Comparison of ENCODE assay signal across 24 cellular contexts in the genomic region with DNA sequence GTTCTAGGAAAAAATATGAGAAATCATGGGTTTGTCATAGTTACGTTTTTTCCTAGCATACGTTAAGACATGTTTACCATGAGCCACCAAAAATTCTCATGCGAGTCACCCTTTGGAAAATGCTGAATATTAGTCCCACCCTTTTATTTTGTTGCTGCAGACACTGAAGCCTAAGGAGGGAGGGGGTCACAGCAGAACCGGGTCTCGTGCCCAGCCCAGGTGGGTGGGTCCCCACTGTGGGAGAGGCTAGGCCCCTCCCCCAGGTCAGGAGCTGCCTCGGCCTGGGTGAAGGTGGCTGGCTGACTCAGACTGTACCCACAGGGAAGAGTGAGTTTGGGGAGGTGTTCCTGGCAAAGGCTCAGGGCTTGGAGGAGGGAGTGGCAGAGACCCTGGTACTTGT.
"Had no signal": no experiment of that assay in that cellular context is flagged by ENCODE, and none has a peak within 500 bp of the region (broad histone marks: within the 10 kb centered on the region; RNA-seq: fewer than 3 reads in every experiment).

No MANE protein-coding gene starts in this region.

- H3K4me3 ChIP-seq: adrenal gland, cardiac muscle cell, gastrocnemius medialis, lung, tibial nerve, uterus had no signal

- H3K27ac Mint-ChIP-seq: activated T-cell treated with anti-CD3 and anti-CD28 coated beads, Interleukin-2, amount 50 U/mL, for 72 hours; effector memory CD8-positive, alpha-beta T cell; mesothelial cell of epicardium; progenitor cell of endocrine pancreas; T-helper 1 cell treated with Interleukin-12 subunit alpha and Interleukin-12 subunit beta and Interleukin-4 antibody, amounts not matched to agents 30 μg/mL and 1 μg/mL, for 36 hours had no signal

- H3K36me3 Mint-ChIP-seq: activated naive CD4-positive, alpha-beta T cell treated with anti-CD3 and anti-CD28 coated beads, Interleukin-2, amount 50 U/mL, for 72 hours; natural killer cell treated with Interleukin-12 subunit alpha and Interleukin-12 subunit beta and Interleukin-15 and Interleukin-18, amount 100 ng/mL, for 72 hours had no signal

- ATAC-seq: activated CD4-positive, CD25-positive, alpha-beta regulatory T cell treated with anti-CD3 and anti-CD28 coated beads, Interleukin-2, amount 50 U/mL, for 24 hours; activated naive CD4-positive, alpha-beta T cell treated with anti-CD3 and anti-CD28 coated beads, Interleukin-2, amount 50 U/mL, for 72 hours; activated T-cell treated with anti-CD3 and anti-CD28 coated beads, Interleukin-2, amount 50 U/mL, for 72 hours; effector memory CD8-positive, alpha-beta T cell; gastrocnemius medialis; left lobe of liver; natural killer cell treated with Interleukin-12 subunit alpha and Interleukin-12 subunit beta and Interleukin-15 and Interleukin-18, amount 100 ng/mL, for 72 hours had no signal

- H3K27me3 Mint-ChIP-seq: natural killer cell treated with Interleukin-12 subunit alpha and Interleukin-12 subunit beta and Interleukin-15 and Interleukin-18, amount 100 ng/mL, for 72 hours; progenitor cell of endocrine pancreas had no signal

- H3K9me3 Mint-ChIP-seq: activated naive CD4-positive, alpha-beta T cell treated with anti-CD3 and anti-CD28 coated beads, Interleukin-2, amount 50 U/mL, for 72 hours; activated T-cell treated with anti-CD3 and anti-CD28 coated beads, Interleukin-2, amount 50 U/mL, for 72 hours; effector memory CD8-positive, alpha-beta T cell; mesothelial cell of epicardium; natural killer cell treated with Interleukin-12 subunit alpha and Interleukin-12 subunit beta and Interleukin-15 and Interleukin-18, amount 100 ng/mL, for 72 hours; T-helper 1 cell treated with Interleukin-12 subunit alpha and Interleukin-12 subunit beta and Interleukin-4 antibody, amounts not matched to agents 30 μg/mL and 1 μg/mL, for 36 hours had no signal

- H3K27ac ChIP-seq: adrenal gland, cardiac muscle cell, gastrocnemius medialis, tibial nerve had no signal

- FAIRE-seq: kidney had no signal

- H3K9me3 ChIP-seq: adrenal gland, gastrocnemius medialis, tibial nerve, uterus had no signal

- H3K27me3 ChIP-seq: adrenal gland, cardiac muscle cell, gastrocnemius medialis, tibial nerve, uterus had no signal

- H3K4me3 Mint-ChIP-seq: activated T-cell treated with anti-CD3 and anti-CD28 coated beads, Interleukin-2, amount 50 U/mL, for 72 hours; effector memory CD8-positive, alpha-beta T cell; mesothelial cell of epicardium; natural killer cell treated with Interleukin-12 subunit alpha and Interleukin-12 subunit beta and Interleukin-15 and Interleukin-18, amount 100 ng/mL, for 72 hours; T-helper 1 cell treated with Interleukin-12 subunit alpha and Interleukin-12 subunit beta and Interleukin-4 antibody, amounts not matched to agents 30 μg/mL and 1 μg/mL, for 36 hours had no signal

- H3K36me3 ChIP-seq: adrenal gland, gastrocnemius medialis, tibial nerve, uterus had no signal

- DNase-seq: activated CD4-positive, alpha-beta T cell treated with anti-CD3 and anti-CD28 coated beads, Interleukin-2, amount 50 U/mL, for 4 hours; activated gamma-delta T cell treated with Interleukin-2 at 50 U/mL for 16 hours; activated T-cell treated with anti-CD3 and anti-CD28 coated beads, Interleukin-2, amount 50 U/mL, for 72 hours; adrenal gland; effector memory CD8-positive, alpha-beta T cell; gastrocnemius medialis; head of caudate nucleus; kidney; nucleus accumbens; stimulated activated CD4-positive, alpha-beta T cell treated with anti-CD3 and anti-CD28 coated beads, Interleukin-12 subunit alpha, Interleukin-12 subunit beta, amount 100 ng/mL, for 4 hours; stimulated activated CD4-positive, alpha-beta T cell treated with anti-CD3 and anti-CD28 coated beads, Interleukin-1b, Interleukin-23, amount 100 ng/mL, for 48 hours; stimulated activated CD8-positive, alpha-beta memory T cell treated with anti-CD3 and anti-CD28 coated beads, Interleukin-4, amount 100 ng/mL, for 48 hours; stimulated activated naive CD4-positive, alpha-beta T cell; uterus had no signal
